9 cellular contexts compared by ENCODE assay signal in the genomic region with DNA sequence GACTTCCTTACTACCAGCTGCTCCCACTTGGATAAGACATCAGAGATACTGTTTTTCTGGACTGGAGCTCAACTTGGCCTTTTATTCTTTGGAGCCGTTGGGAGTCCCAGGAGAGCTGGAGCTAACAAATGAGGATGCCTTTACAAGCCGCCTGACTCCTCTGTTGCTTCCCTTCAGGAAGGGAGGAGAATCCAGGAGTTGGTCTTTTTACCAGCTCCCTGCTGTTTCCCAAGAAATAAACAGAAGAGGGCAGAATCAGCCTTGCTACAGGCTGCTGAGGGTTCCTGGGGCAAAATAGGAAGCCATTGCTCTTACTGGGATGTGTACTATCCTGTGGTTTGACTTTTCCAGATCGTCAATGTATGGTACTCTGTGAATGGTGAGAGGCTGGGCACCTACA. TPM values are rescaled to one million over a fixed set of nuclear protein-coding genes. Genes with fewer than 3 reads are reported as not detected.
A peak's percentile ranks its signal among the peaks of the same experiment; 100 is the strongest.
DNase-seq lines count a peak whose midpoint lies in the region; ATAC-seq and TF ChIP-seq lines count a peak whose summit lies in the region.
"Had no signal": no experiment of that assay in that cellular context is flagged by ENCODE, and none has a peak within 500 bp of the region (broad histone marks: within the 10 kb centered on the region; RNA-seq: fewer than 3 reads in every experiment).

No MANE protein-coding gene starts in this region.

- H3K4me3 Mint-ChIP-seq in natural killer cell = peak overlapping the region; percentile 92

- H3K27ac Mint-ChIP-seq in natural killer cell = peak overlapping the region; percentile 92 to 96

- peaks cover 35% of the 10 kb centered on the region for H3K79me2 ChIP-seq in Karpas-422 (ENCODE audit: low read length)

- peak overlapping the region; percentile 79 for H3K4me2 ChIP-seq in Karpas-422 (ENCODE audit: low read depth, low read length, poor library complexity, severe bottlenecking)

- H3K27me3 Mint-ChIP-seq in natural killer cell (ENCODE audit: low read depth in 2 of 2) = no peaks in the 10 kb centered on the region

- intact Hi-C loops in natural killer cell (cut with micrococcal nuclease) = loop anchor here (5.0 kb wide), 1 partner anchor 114 kb away; the partner anchor contains the start of gene MARCKSL1

- peaks cover 20 to 29% of the 10 kb centered on the region in 2 donors for H3K4me1 Mint-ChIP-seq in natural killer cell

- no peaks in the 10 kb centered on the region for H3K9me2 ChIP-seq in Karpas-422 (replicated peaks; ENCODE audit: insufficient read depth, low read length)

- H3K9ac ChIP-seq in Karpas-422 (ENCODE audit: low read length) = peak overlapping the region; percentile 95

- H3K4me3 ChIP-seq in Karpas-422 (ENCODE audit: low read length) = peak overlapping the region; percentile 94
- no peak overlapping the region for H3K4me3 ChIP-seq in brain microvascular endothelial cell (ENCODE audit: low read depth, low read length)
- H3K4me3 ChIP-seq: mucosa of descending colon had no signal

- H3K9me3 ChIP-seq in Karpas-422 (ENCODE audit: low read length) = no peaks in the 10 kb centered on the region
- H3K9me3 ChIP-seq: mucosa of descending colon had no signal

- H2AFZ ChIP-seq in Karpas-422 (ENCODE audit: low read length) = no peak overlapping the region

- H3K36me3 ChIP-seq in Karpas-422 (ENCODE audit: insufficient read depth, low read length) = peaks cover 21% of the 10 kb centered on the region; the same call in 1 of the 2 replicates
- peaks cover 35% of the 10 kb centered on the region for H3K36me3 ChIP-seq in brain microvascular endothelial cell (replicated peaks)

- no peak for ATAC-seq in natural killer cell
- no peak for ATAC-seq in esophagus mucosa
- ATAC-seq: mucosa of descending colon had no signal

- TF ChIP-seq CTCF in C4-2B (conservative IDR thresholded peaks at IDR 0.05) = no peak
- peak; percentile 28 for TF ChIP-seq CTCF in brain microvascular endothelial cell (IDR thresholded peaks at IDR 0.05; ENCODE audit: low read depth, low read length, missing control alignments)
- TF ChIP-seq CTCF in natural killer cell (IDR thresholded peaks at IDR 0.05) = no peak

- no peak for DNase-seq in Karpas-422
- peak; percentile 33 for DNase-seq in brain microvascular endothelial cell
- DNase-seq in natural killer cell = no peak
- no peak for DNase-seq in cerebellar nuclear complex (lab: John Stamatoyannopoulos, UW)
- no peak for DNase-seq in NCI-H2107 treated with DMSO at 0.1 percent for 48 hours (lab: John Stamatoyannopoulos, UW; ENCODE audit: unreplicated experiment)
- DNase-seq in NCI-H526 treated with DMSO at 0.1 percent for 48 hours (lab: John Stamatoyannopoulos, UW) = no peak
- DNase-seq: mucosa of descending colon had no signal

- H3K9me3 Mint-ChIP-seq in natural killer cell = no peaks in the 10 kb centered on the region

- H3K27ac ChIP-seq in C4-2B = peak overlapping the region; percentile 88
- no peak overlapping the region for H3K27ac ChIP-seq in Karpas-422 (ENCODE audit: low read length)
- H3K27ac ChIP-seq in brain microvascular endothelial cell = no peak overlapping the region

- no peaks in the 10 kb centered on the region for H3K27me3 ChIP-seq in Karpas-422 (ENCODE audit: low read length)
- H3K27me3 ChIP-seq in brain microvascular endothelial cell (replicated peaks) = no peaks in the 10 kb centered on the region

- no peaks in the 10 kb centered on the region for H4K20me1 ChIP-seq in Karpas-422 (ENCODE audit: insufficient read depth, low read depth, low read length)

- in situ Hi-C loops in brain microvascular endothelial cell (cut with HindIII; ENCODE audit: low pct_ligation_motif_present, low sequenced_read_pairs) = no loop called here

- H3K4me1 ChIP-seq in Karpas-422 (ENCODE audit: low read length) = peaks cover 29% of the 10 kb centered on the region

- H3K36me3 Mint-ChIP-seq in natural killer cell = peaks cover 15% of the 10 kb centered on the region

RNA-seq across cellular contexts. Expression of gene EIF3I, which starts 1.5 kb away (rescaled TPM):
- total RNA-seq in Karpas-422 (2014; rRNA removed; shearing (Covaris generic); ENCODE audit: low replicate concordance) = 178 and 213 TPM in 2 replicates
- total RNA-seq in natural killer cell = 100 to 1,000 TPM; 107 to 126 (median 110) TPM
- total RNA-seq in esophagus mucosa = 175 TPM

RNA-seq across cellular contexts. Expression of gene TMEM234, which starts 1.5 kb away (rescaled TPM):
- 11.2 and 11.6 TPM in 2 replicates for total RNA-seq in Karpas-422 (2014; rRNA removed; shearing (Covaris generic); ENCODE audit: low replicate concordance)
- 10 to 100 TPM; 22.2 to 27.1 (median 24.7) TPM for total RNA-seq in natural killer cell
- 11.0 TPM for total RNA-seq in esophagus mucosa

RNA-seq across cellular contexts. Expression of gene DCDC2B, which starts 14.8 kb away (rescaled TPM):
- total RNA-seq in Karpas-422 (2014; rRNA removed; shearing (Covaris generic); ENCODE audit: low replicate concordance) = not detected in 2 replicates
- not detected for total RNA-seq in natural killer cell
- total RNA-seq in esophagus mucosa = not detected
- total RNA-seq: mucosa of descending colon had no signal

RNA-seq across cellular contexts. Expression of gene IQCC, which starts 18.2 kb away (rescaled TPM):
- total RNA-seq in Karpas-422 (2014; rRNA removed; shearing (Covaris generic); ENCODE audit: low replicate concordance) = 1.2 and 3.9 TPM in 2 replicates
- total RNA-seq in natural killer cell (1 to 10 TPM; 1.8 to 3.5 (median 3.3) TPM), esophagus mucosa (1.3 TPM)

RNA-seq across cellular contexts. Expression of gene CCDC28B, which starts 23.3 kb away (rescaled TPM):
- total RNA-seq in Karpas-422 (2014; rRNA removed; shearing (Covaris generic); ENCODE audit: low replicate concordance) = 35.9 and 78.2 TPM in 2 replicates
- total RNA-seq in natural killer cell (10 to 100 TPM; 19.3 to 30.6 (median 19.8) TPM), esophagus mucosa (1.1 TPM)
